ENCODE assay signal across 11 cellular contexts in genomic region chr9:124708633-124709032, GRCh38.
DNase-seq lines count a peak whose midpoint lies in the region; ATAC-seq and TF ChIP-seq lines count a peak whose summit lies in the region.
"Had no signal": no experiment of that assay in that cellular context is flagged by ENCODE, and none has a peak within 500 bp of the region (broad histone marks: within the 10 kb centered on the region; RNA-seq: fewer than 3 reads in every experiment).

No MANE protein-coding gene starts in this region.

- H3K27ac Mint-ChIP-seq in T-helper 17 cell = no peak overlapping the region
- H3K27ac Mint-ChIP-seq: activated CD4-positive, alpha-beta memory T cell treated with anti-CD3 and anti-CD28 coated beads for 36 hours; CD4-positive, alpha-beta memory T cell had no signal

- no peak for ATAC-seq in T-helper 17 cell
- no peak for ATAC-seq in HG03432 (IDR thresholded peaks at IDR 0.05; ENCODE audit: unreplicated experiment)

- peaks cover 7% of the 10 kb centered on the region for H3K36me3 Mint-ChIP-seq in T-helper 17 cell (ENCODE audit: low read depth)
- H3K36me3 Mint-ChIP-seq: activated CD4-positive, alpha-beta memory T cell treated with anti-CD3 and anti-CD28 coated beads for 36 hours; CD4-positive, alpha-beta memory T cell had no signal

- no peaks in the 10 kb centered on the region for H3K79me2 ChIP-seq in trophoblast cell (ENCODE audit: control insufficient read depth, insufficient read depth, low read length, poor library complexity)

- no peak overlapping the region for H3K18ac ChIP-seq in trophoblast cell (ENCODE audit: low read length)

- H3K4me1 ChIP-seq in trophoblast cell (ENCODE audit: control insufficient read depth in 1 of 2, insufficient read depth in 2 of 2, low read length in 2 of 2) = peaks cover 5 to 19% of the 10 kb centered on the region in 2 experiments

- H2AK5ac ChIP-seq in trophoblast cell (ENCODE audit: low read length) = no peak overlapping the region

- H3K27me3 ChIP-seq in trophoblast cell (ENCODE audit: insufficient read depth, low read length) = no peaks in the 10 kb centered on the region

- peak overlapping the region; percentile 2 for H3K4me2 ChIP-seq in trophoblast cell (ENCODE audit: low read length)

- peaks cover 54% of the 10 kb centered on the region for H3K27me3 Mint-ChIP-seq in T-helper 17 cell

- H4K91ac ChIP-seq in trophoblast cell (ENCODE audit: low read depth, low read length) = no peak overlapping the region

- no peak overlapping the region for H4K8ac ChIP-seq in trophoblast cell (ENCODE audit: low read depth, low read length)

- H2BK12ac ChIP-seq in trophoblast cell (ENCODE audit: low read length) = no peak overlapping the region

- H3K23ac ChIP-seq in trophoblast cell (ENCODE audit: low read length) = no peak overlapping the region

- no peak overlapping the region for H3K4ac ChIP-seq in trophoblast cell (ENCODE audit: low read depth, low read length)

- peak overlapping the region; percentile 88 for H3K27ac ChIP-seq in trophoblast cell (ENCODE audit: low read depth, low read length)

- no peak for TF ChIP-seq CTCF in foreskin fibroblast (IDR thresholded peaks at IDR 0.05; ENCODE audit: low read depth, low read length)

- H3K4me3 ChIP-seq in foreskin fibroblast (ENCODE audit: low read depth in 1 of 2, low read length in 2 of 2) (no peak overlapping the region), trophoblast cell (ENCODE audit: low read depth, low read length) (no peak overlapping the region)

- H3K9ac ChIP-seq in trophoblast cell (ENCODE audit: low read length) = no peak overlapping the region

- peaks cover 3% of the 10 kb centered on the region for H3K4me1 Mint-ChIP-seq in T-helper 17 cell

- WGBS in trophoblast cell (ENCODE audit: extremely low coverage, insufficient coverage, insufficient read length) = no CpG with 5 or more reads among the region's 1 CpG

- H2AFZ ChIP-seq in trophoblast cell (ENCODE audit: insufficient read depth, low read length, poor library complexity) = no peak overlapping the region

- no peak overlapping the region for H3K14ac ChIP-seq in trophoblast cell (ENCODE audit: low read length)

- peaks cover 5 to 7% of the 10 kb centered on the region in 2 experiments for H3K36me3 ChIP-seq in trophoblast cell (ENCODE audit: control insufficient read depth in 1 of 2, insufficient read depth in 2 of 2, low read length in 2 of 2)

- peak; percentile 30 for DNase-seq in HCEC 1CT
- peak; percentile 26 for DNase-seq in T1000 (lab: John Stamatoyannopoulos, UW)
- DNase-seq in foreskin fibroblast = peak; percentile 30 to 54
- DNase-seq in trophoblast cell = peak; percentile 97 to 98
- DNase-seq in T-helper 17 cell = no peak
- no peak for DNase-seq in DMS153 (lab: John Stamatoyannopoulos, UW)
- DNase-seq: activated CD4-positive, alpha-beta memory T cell treated with anti-CD3 and anti-CD28 coated beads for 36 hours; CD4-positive, alpha-beta memory T cell; endodermal cell; T-helper 2 cell had no signal

- no peak overlapping the region for H2BK120ac ChIP-seq in trophoblast cell (ENCODE audit: insufficient read depth, low read length, poor library complexity)

- H3K4me3 Mint-ChIP-seq in T-helper 17 cell = no peak overlapping the region
- H3K4me3 Mint-ChIP-seq: activated CD4-positive, alpha-beta memory T cell treated with anti-CD3 and anti-CD28 coated beads for 36 hours; CD4-positive, alpha-beta memory T cell; endodermal cell had no signal

- H4K12ac ChIP-seq in trophoblast cell (ENCODE audit: low read depth, low read length) = no peak overlapping the region

- H3K79me1 ChIP-seq in trophoblast cell (ENCODE audit: low read length) = peaks cover 16% of the 10 kb centered on the region

- no peak overlapping the region for H2BK5ac ChIP-seq in trophoblast cell (ENCODE audit: low read depth, low read length, poor library complexity)

- H3K9me3 ChIP-seq in trophoblast cell (ENCODE audit: insufficient read depth, low read depth, low read length) (no peaks in the 10 kb centered on the region), T-helper 17 cell (ENCODE audit: control insufficient read depth, low read length, poor library complexity, severe bottlenecking) (peaks cover 3% of the 10 kb centered on the region)

Comparison
In these comparisons a context has a peak if more than half of its experiments do, and no peak if none do; other contexts are left out.
1. DNase-seq: peak in HCEC 1CT (single experiment), T1000 (single experiment), foreskin fibroblast (2 of 2) and trophoblast cell (2 of 2); none in T-helper 17 cell (0 of 3) and DMS153 (single experiment).